2 cellular contexts compared by ENCODE assay signal in the genomic region with DNA sequence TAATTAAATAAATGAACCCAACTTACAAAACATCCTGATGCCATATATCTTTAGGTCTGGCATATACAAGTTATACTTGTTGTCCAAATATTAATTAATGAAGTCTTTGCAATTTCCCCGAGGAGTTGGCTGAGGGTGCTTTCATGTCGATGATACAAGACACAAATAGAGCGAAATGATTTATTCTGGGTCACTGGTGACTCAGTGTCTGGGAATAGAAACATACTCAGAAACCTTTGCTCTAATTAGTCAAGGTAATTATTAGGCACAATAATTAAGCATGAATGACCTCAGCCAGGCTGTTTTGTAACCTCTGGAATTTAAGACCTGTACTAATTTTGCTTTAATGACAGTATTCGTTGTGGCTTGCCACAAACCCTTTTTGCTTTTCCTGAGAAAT.
TF ChIP-seq lines count a peak whose summit lies in the region.

No MANE protein-coding gene starts in this region.

TF ChIP-seq in IMR-90, 13 proteins besides CTCF, POLR2A, EP300 and RAD21:
- TF ChIP-seq, protein P1, sequence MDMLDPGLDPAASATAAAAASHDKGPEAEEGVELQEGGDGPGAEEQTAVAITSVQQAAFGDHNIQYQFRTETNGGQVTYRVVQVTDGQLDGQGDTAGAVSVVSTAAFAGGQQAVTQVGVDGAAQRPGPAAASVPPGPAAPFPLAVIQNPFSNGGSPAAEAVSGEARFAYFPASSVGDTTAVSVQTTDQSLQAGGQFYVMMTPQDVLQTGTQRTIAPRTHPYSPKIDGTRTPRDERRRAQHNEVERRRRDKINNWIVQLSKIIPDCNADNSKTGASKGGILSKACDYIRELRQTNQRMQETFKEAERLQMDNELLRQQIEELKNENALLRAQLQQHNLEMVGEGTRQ (IDR thresholded peaks at IDR 0.05; ENCODE audit: low read depth, low read length) = no peak
- TF ChIP-seq RCOR1 (IDR thresholded peaks at IDR 0.05; ENCODE audit: insufficient replicate concordance, low read length) (no peak), BHLHE40 (IDR thresholded peaks at IDR 0.05; ENCODE audit: low read depth, low read length) (no peak), SMC3 (IDR thresholded peaks at IDR 0.05; ENCODE audit: low read depth, low read length) (no peak), MAZ (IDR thresholded peaks at IDR 0.05; ENCODE audit: borderline replicate concordance, low read depth, low read length) (no peak), RFX5 (IDR thresholded peaks at IDR 0.05; ENCODE audit: low read depth, low read length) (no peak), NFE2L2 (IDR thresholded peaks at IDR 0.05; ENCODE audit: low read depth, low read length) (no peak), FOS (IDR thresholded peaks at IDR 0.05; ENCODE audit: low read depth, low read length) (no peak), MAFK (IDR thresholded peaks at IDR 0.05; ENCODE audit: low read depth, low read length) (no peak), MXI1 (IDR thresholded peaks at IDR 0.05; ENCODE audit: borderline replicate concordance, low read depth, low read length) (no peak), CEBPB (IDR thresholded peaks at IDR 0.05; ENCODE audit: low read depth, low read length) (no peak), CHD1 (IDR thresholded peaks at IDR 0.05; ENCODE audit: low read depth, low read length) (no peak)
- TF ChIP-seq, protein P2, sequence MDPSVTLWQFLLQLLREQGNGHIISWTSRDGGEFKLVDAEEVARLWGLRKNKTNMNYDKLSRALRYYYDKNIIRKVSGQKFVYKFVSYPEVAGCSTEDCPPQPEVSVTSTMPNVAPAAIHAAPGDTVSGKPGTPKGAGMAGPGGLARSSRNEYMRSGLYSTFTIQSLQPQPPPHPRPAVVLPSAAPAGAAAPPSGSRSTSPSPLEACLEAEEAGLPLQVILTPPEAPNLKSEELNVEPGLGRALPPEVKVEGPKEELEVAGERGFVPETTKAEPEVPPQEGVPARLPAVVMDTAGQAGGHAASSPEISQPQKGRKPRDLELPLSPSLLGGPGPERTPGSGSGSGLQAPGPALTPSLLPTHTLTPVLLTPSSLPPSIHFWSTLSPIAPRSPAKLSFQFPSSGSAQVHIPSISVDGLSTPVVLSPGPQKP (IDR thresholded peaks at IDR 0.05; ENCODE audit: borderline replicate concordance, low read depth, low read length) = no peak

TF ChIP-seq in GM12878, 131 proteins besides CTCF, POLR2A, EP300 and RAD21:
- TF ChIP-seq, protein P3, sequence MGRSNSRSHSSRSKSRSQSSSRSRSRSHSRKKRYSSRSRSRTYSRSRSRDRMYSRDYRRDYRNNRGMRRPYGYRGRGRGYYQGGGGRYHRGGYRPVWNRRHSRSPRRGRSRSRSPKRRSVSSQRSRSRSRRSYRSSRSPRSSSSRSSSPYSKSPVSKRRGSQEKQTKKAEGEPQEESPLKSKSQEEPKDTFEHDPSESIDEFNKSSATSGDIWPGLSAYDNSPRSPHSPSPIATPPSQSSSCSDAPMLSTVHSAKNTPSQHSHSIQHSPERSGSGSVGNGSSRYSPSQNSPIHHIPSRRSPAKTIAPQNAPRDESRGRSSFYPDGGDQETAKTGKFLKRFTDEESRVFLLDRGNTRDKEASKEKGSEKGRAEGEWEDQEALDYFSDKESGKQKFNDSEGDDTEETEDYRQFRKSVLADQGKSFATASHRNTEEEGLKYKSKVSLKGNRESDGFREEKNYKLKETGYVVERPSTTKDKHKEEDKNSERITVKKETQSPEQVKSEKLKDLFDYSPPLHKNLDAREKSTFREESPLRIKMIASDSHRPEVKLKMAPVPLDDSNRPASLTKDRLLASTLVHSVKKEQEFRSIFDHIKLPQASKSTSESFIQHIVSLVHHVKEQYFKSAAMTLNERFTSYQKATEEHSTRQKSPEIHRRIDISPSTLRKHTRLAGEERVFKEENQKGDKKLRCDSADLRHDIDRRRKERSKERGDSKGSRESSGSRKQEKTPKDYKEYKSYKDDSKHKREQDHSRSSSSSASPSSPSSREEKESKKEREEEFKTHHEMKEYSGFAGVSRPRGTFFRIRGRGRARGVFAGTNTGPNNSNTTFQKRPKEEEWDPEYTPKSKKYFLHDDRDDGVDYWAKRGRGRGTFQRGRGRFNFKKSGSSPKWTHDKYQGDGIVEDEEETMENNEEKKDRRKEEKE (IDR thresholded peaks at IDR 0.05) = no peak
- TF ChIP-seq MTA2 (IDR thresholded peaks at IDR 0.05; ENCODE audit: low read depth) (peak; percentile 48; the same call in 1 of the 2 replicates), MEF2B (IDR thresholded peaks at IDR 0.05; ENCODE audit: partially characterized antibody, poor library complexity, severe bottlenecking) (peak; percentile 28), MTA3 (IDR thresholded peaks at IDR 0.05; ENCODE audit: borderline replicate concordance, low read length) (no peak)
